ENCODE assay signal across 10 cellular contexts in the genomic region with DNA sequence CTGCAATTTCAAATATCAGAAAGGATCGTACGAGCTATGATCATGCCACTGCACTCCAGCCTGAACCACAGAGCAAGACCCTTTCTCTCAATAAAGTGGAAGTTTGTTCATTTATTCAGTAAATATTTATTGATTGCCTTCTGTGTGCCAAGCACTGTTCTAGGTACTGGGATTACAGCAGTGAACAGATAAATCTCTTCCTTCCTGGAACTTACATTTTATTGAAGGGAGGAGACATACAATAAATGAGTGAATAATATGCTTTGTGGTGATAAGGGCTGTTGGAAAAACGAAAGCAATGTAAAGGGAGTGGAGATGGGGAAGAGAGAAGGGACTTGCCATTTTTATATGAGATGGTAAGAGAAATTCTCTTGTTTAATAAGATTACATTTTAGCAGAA. TPM values are rescaled to one million over a fixed set of nuclear protein-coding genes. Genes with fewer than 3 reads are reported as not detected.
DNase-seq lines count a peak whose midpoint lies in the region; ATAC-seq and TF ChIP-seq lines count a peak whose summit lies in the region.
"Had no signal": no experiment of that assay in that cellular context is flagged by ENCODE, and none has a peak within 500 bp of the region (broad histone marks: within the 10 kb centered on the region; RNA-seq: fewer than 3 reads in every experiment).

No MANE protein-coding gene starts in this region.

- H3K27me3 Mint-ChIP-seq in activated naive CD4-positive, alpha-beta T cell treated with anti-CD3 and anti-CD28 coated beads for 36 hours (ENCODE audit: low read depth): no peaks in the 10 kb centered on the region
- H3K27me3 Mint-ChIP-seq in WTC11 (ENCODE audit: low read depth): no peaks in the 10 kb centered on the region

- H3K36me3 Mint-ChIP-seq in activated naive CD4-positive, alpha-beta T cell treated with anti-CD3 and anti-CD28 coated beads for 36 hours (ENCODE audit: low read depth): peaks cover 16% of the 10 kb centered on the region
- H3K36me3 Mint-ChIP-seq in WTC11: peaks cover 14% of the 10 kb centered on the region

- no peak for TF ChIP-seq CTCF in WTC11 (IDR thresholded peaks at IDR 0.05)
- TF ChIP-seq CTCF in stomach (IDR thresholded peaks at IDR 0.05): no peak
- no peak for TF ChIP-seq CTCF in right atrium auricular region (IDR thresholded peaks at IDR 0.05)

- H3K4me3 Mint-ChIP-seq in activated naive CD4-positive, alpha-beta T cell treated with anti-CD3 and anti-CD28 coated beads for 36 hours: peak overlapping the region; percentile 92
- peak overlapping the region; percentile 87 for H3K4me3 Mint-ChIP-seq in WTC11

- H3K4me1 ChIP-seq in stomach (peaks cover 24 to 57% (median 38%) of the 10 kb centered on the region in 4 donors), right atrium auricular region (peaks cover 0 to 29% of the 10 kb centered on the region in 2 donors)

- H3K27ac Mint-ChIP-seq in activated naive CD4-positive, alpha-beta T cell treated with anti-CD3 and anti-CD28 coated beads for 36 hours: no peak overlapping the region
- H3K27ac Mint-ChIP-seq in WTC11: no peak overlapping the region

- no peak for TF ChIP-seq EP300 in stomach (IDR thresholded peaks at IDR 0.05)

- H3K27ac ChIP-seq in stomach: peak overlapping the region in 3 of 5 donors; percentile 92 to 97 (median 95)
- no peak overlapping the region for H3K27ac ChIP-seq in right atrium auricular region

- CTCF ChIA-PET in activated naive CD4-positive, alpha-beta T cell treated with anti-CD3 and anti-CD28 coated beads for 36 hours (lab: Charles Lee): no interaction called here
- CTCF ChIA-PET in WTC11 (lab: Charles Lee): no interaction called here

- ATAC-seq in WTC11: no peak

- H3K9me3 ChIP-seq in iPS-18c (ENCODE audit: control insufficient read depth, insufficient read depth, low read length) (peaks cover 2% of the 10 kb centered on the region), stomach (no peaks in the 10 kb centered on the region), right atrium auricular region (no peaks in the 10 kb centered on the region)

- TF ChIP-seq POLR2A in stomach (IDR thresholded peaks at IDR 0.05): no peak

- intact Hi-C loops in activated naive CD4-positive, alpha-beta T cell treated with anti-CD3 and anti-CD28 coated beads for 36 hours (cut with micrococcal nuclease): loop anchor here (5.0 to 10.0 kb wide), 2 partner anchors 57 to 1210 kb away; a partner anchor contains a TSS
- intact Hi-C loops in stomach (cut with DNase I; ENCODE audit: low total_unique reads): no loop called here

- POLR2A ChIA-PET in WTC11 (lab: Charles Lee): no interaction called here

- H3K36me3 ChIP-seq in stomach (peaks cover 0 to 5% (median 0%) of the 10 kb centered on the region in 4 donors), right atrium auricular region (no peaks in the 10 kb centered on the region)

- H3K4me1 Mint-ChIP-seq in activated naive CD4-positive, alpha-beta T cell treated with anti-CD3 and anti-CD28 coated beads for 36 hours (ENCODE audit: low read depth): peaks cover 55% of the 10 kb centered on the region
- H3K4me1 Mint-ChIP-seq in WTC11: peaks cover 44% of the 10 kb centered on the region

- WGBS in stomach, 5 donors: 68 to 78% (median 74%) methylated on average over 3 of the region's 3 CpGs

- H3K9me3 Mint-ChIP-seq in activated naive CD4-positive, alpha-beta T cell treated with anti-CD3 and anti-CD28 coated beads for 36 hours: peaks cover 2% of the 10 kb centered on the region
- peaks cover 9% of the 10 kb centered on the region for H3K9me3 Mint-ChIP-seq in WTC11

- DNase-seq in activated naive CD4-positive, alpha-beta T cell treated with anti-CD3 and anti-CD28 coated beads for 36 hours: no peak
- no peak for DNase-seq in activated naive CD4-positive, alpha-beta T cell (lab: John Stamatoyannopoulos, UW)
- DNase-seq in WTC11 (ENCODE audit: low spot score) (no peak), stomach (no peak), right atrium auricular region (ENCODE audit: low spot score) (no peak), dedifferentiated amniotic fluid mesenchymal stem cell (ENCODE audit: extremely low spot score) (no peak), AG20443 (ENCODE audit: low spot score) (no peak)
- DNase-seq: hippocampal formation had no signal

- H3K27me3 ChIP-seq in stomach (no peaks in the 10 kb centered on the region), right atrium auricular region (no peaks in the 10 kb centered on the region)

- H3K4me3 ChIP-seq in iPS-18c (ENCODE audit: insufficient read depth, low read depth, low read length): peak overlapping the region; percentile 98; the same call in 1 of the 2 replicates
- H3K4me3 ChIP-seq in stomach: peak overlapping the region in 2 of 4 donors; percentile 95 to 96
- no peak overlapping the region for H3K4me3 ChIP-seq in right atrium auricular region

TF ChIP-seq in WTC11, 78 proteins besides CTCF, POLR2A, EP300 and RAD21:
- TF ChIP-seq, protein P1, sequence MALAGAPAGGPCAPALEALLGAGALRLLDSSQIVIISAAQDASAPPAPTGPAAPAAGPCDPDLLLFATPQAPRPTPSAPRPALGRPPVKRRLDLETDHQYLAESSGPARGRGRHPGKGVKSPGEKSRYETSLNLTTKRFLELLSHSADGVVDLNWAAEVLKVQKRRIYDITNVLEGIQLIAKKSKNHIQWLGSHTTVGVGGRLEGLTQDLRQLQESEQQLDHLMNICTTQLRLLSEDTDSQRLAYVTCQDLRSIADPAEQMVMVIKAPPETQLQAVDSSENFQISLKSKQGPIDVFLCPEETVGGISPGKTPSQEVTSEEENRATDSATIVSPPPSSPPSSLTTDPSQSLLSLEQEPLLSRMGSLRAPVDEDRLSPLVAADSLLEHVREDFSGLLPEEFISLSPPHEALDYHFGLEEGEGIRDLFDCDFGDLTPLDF (CRISPR knock-in tag; IDR thresholded peaks at IDR 0.05): no peak
- TF ChIP-seq ZNF396 (CRISPR knock-in tag; IDR thresholded peaks at IDR 0.05; ENCODE audit: borderline replicate concordance): no peak
- TF ChIP-seq RORB (CRISPR knock-in tag; IDR thresholded peaks at IDR 0.05): no peak
- no peak for TF ChIP-seq ELF4 (CRISPR knock-in tag; IDR thresholded peaks at IDR 0.05; ENCODE audit: low read depth)
- TF ChIP-seq, protein P2, sequence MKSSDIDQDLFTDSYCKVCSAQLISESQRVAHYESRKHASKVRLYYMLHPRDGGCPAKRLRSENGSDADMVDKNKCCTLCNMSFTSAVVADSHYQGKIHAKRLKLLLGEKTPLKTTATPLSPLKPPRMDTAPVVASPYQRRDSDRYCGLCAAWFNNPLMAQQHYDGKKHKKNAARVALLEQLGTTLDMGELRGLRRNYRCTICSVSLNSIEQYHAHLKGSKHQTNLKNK (CRISPR knock-in tag; IDR thresholded peaks at IDR 0.05): no peak
- TF ChIP-seq ZNF232 (CRISPR knock-in tag; IDR thresholded peaks at IDR 0.05): no peak
- TF ChIP-seq TCF7 (CRISPR knock-in tag; IDR thresholded peaks at IDR 0.05; ENCODE audit: low read depth): no peak
- TF ChIP-seq CREM (CRISPR knock-in tag; IDR thresholded peaks at IDR 0.05): no peak
- TF ChIP-seq FOXJ3 (CRISPR knock-in tag; IDR thresholded peaks at IDR 0.05; ENCODE audit: borderline replicate concordance): no peak
- TF ChIP-seq, protein P3, sequence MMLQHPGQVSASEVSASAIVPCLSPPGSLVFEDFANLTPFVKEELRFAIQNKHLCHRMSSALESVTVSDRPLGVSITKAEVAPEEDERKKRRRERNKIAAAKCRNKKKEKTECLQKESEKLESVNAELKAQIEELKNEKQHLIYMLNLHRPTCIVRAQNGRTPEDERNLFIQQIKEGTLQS (CRISPR knock-in tag; conservative IDR thresholded peaks at IDR 0.05): no peak
- no peak for TF ChIP-seq ATF1 (CRISPR knock-in tag; IDR thresholded peaks at IDR 0.05)

RNA-seq across cellular contexts. Expression of a gene that starts 1.6 kb away (rescaled TPM):
- total RNA-seq in activated naive CD4-positive, alpha-beta T cell treated with anti-CD3 and anti-CD28 coated beads for 36 hours: 10 to 100 TPM; 17.8 to 20.4 TPM
- total RNA-seq in WTC11 (2021): 41.4 to 43.9 TPM (median 43.0 TPM) in 3 replicates
- total RNA-seq in stomach: 10 to 100 TPM in 2 of 5 donors, 1 to 10 TPM in 3; 3.8 to 61.9 (median 7.1) TPM
- polyA plus RNA-seq in stomach: 10 to 100 TPM; 10.8 to 93.9 (median 23.7) TPM
- 10 to 100 TPM in 1 of 2 donors, 1 to 10 TPM in 1; 8.7 to 14.8 TPM for total RNA-seq in right atrium auricular region

RNA-seq across cellular contexts. Expression of a gene that starts 1.8 kb away (rescaled TPM):
- total RNA-seq in activated naive CD4-positive, alpha-beta T cell treated with anti-CD3 and anti-CD28 coated beads for 36 hours: 10 to 100 TPM; 12.8 to 15.3 TPM
- 10.0 to 10.3 TPM (median 10.3 TPM) in 3 replicates for total RNA-seq in WTC11 (2021)
- 10 to 100 TPM; 15.2 to 59.7 (median 37.4) TPM for total RNA-seq in stomach
- polyA plus RNA-seq in stomach: 1 to 10 TPM; 1.9 to 3.5 (median 3.2) TPM
- 10 to 100 TPM; 15.1 to 16.2 TPM for total RNA-seq in right atrium auricular region

RNA-seq across cellular contexts. Expression of a gene that starts 27.0 kb away (rescaled TPM):
- 1 to 10 TPM; 1.9 to 2.0 TPM for total RNA-seq in activated naive CD4-positive, alpha-beta T cell treated with anti-CD3 and anti-CD28 coated beads for 36 hours
- total RNA-seq in WTC11 (2021): 6.4 to 8.4 TPM (median 6.6 TPM) in 3 replicates
- total RNA-seq in stomach: 1 to 10 TPM in 3 of 5 donors, not detected in 2; 3.1 to 6.5 (median 3.8) TPM
- polyA plus RNA-seq in stomach: 1 to 10 TPM; 1.2 to 2.1 (median 1.5) TPM
- total RNA-seq in right atrium auricular region: 1 to 10 TPM; 1.1 to 2.1 TPM
- total RNA-seq: T-helper 1 cell treated with Interleukin-12 subunit alpha and Interleukin-12 subunit beta and Interleukin-4 antibody, amounts not matched to agents 30 ng/mL and 1 ng/mL, for 36 hours had no signal

Comparison
In these comparisons a context has a peak if more than half of its experiments do, and no peak if none do; other contexts are left out.
1. H3K27ac ChIP-seq: peak in stomach (3 of 5); none in right atrium auricular region (0 of 2).